Comparison of ENCODE assay signal across 8 cellular contexts in the genomic region with DNA sequence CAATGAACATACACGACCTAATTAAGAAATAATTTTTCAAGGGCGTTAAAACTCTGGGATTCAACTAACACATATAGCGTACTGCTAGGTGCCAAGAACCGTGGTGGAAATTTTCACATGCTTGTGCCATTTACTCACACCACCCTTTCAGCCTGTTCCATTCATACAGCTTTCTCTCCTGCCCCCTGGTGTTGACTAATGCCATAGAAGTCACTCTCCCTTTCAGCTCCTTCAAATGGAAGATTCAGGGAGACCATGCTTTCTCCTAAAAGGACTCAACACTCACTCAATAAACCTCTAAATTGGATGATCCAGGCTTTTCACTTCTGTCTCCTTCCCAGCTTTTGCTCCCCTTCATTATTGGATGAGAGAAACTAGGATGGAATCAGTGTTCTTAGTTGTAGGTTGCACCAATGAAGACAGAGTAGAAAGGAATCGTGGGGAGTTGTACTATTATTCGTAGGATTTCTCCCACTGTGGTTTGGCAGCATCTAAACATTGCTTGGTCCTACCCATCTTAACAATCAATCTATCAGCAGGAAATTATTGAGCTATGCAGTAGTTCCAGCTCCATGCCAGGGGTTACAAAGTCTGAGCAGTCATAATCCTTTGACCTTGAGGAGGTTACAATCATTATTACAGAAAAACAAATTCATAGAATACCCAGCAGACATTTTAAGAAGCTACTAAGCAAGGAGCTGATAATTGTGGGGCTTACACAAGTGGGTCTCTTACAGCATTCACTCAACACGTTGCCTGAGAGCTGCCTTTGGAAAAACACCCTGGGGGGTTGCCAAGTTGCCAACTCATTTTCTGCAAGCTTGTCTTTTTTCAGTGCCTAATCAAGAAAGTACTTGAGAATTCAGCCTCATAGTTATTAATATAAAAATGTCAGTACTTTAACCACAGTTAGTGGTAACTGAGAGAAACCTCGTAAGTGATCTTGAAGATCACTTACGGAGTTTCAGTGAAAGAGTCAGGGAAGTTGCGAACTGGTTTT. TPM values are rescaled to one million over a fixed set of nuclear protein-coding genes. Genes with fewer than 3 reads are reported as not detected.
A peak's percentile ranks its signal among the peaks of the same experiment; 100 is the strongest.
DNase-seq lines count a peak whose midpoint lies in the region; ATAC-seq and TF ChIP-seq lines count a peak whose summit lies in the region.

No MANE protein-coding gene starts in this region.

- peaks cover 10% of the 10 kb centered on the region for H3K27me3 ChIP-seq in CD8-positive, alpha-beta memory T cell (ENCODE audit: insufficient read depth, low read length, poor library complexity, severe bottlenecking)
- H3K27me3 ChIP-seq in GM23248 (replicated peaks; ENCODE audit: insufficient read depth) (no peaks in the 10 kb centered on the region), thyroid gland (no peaks in the 10 kb centered on the region)

- no peaks in the 10 kb centered on the region for H3K9me3 ChIP-seq in CD8-positive, alpha-beta memory T cell (ENCODE audit: low read length)
- H3K9me3 ChIP-seq in GM23248 (ENCODE audit: low read depth) (no peaks in the 10 kb centered on the region), thyroid gland (no peaks in the 10 kb centered on the region)

- no peaks in the 10 kb centered on the region for H3K9me3 Mint-ChIP-seq in CD8-positive, alpha-beta memory T cell

- peak overlapping the region; percentile 80 for H2AFZ ChIP-seq in GM23248

- peaks cover 6 to 14% (median 8%) of the 10 kb centered on the region in 3 donors for H3K4me1 Mint-ChIP-seq in CD8-positive, alpha-beta memory T cell

- no peak overlapping the region for H3K27ac ChIP-seq in CD8-positive, alpha-beta memory T cell (ENCODE audit: low read depth, low read length)
- peak overlapping the region; percentile 41 for H3K27ac ChIP-seq in GM23248
- H3K27ac ChIP-seq in thyroid gland = no peak overlapping the region

- no peak overlapping the region for H3K27ac Mint-ChIP-seq in CD8-positive, alpha-beta memory T cell

- intact Hi-C loops in thyroid gland (cut with DNase I) = loop anchor here (10.0 kb wide), 2 partner anchors 81 to 251 kb away; no protein-coding TSS in a partner anchor

- CTCF ChIA-PET in CD8-positive, alpha-beta memory T cell (lab: Charles Lee) = interaction anchor here (0.9 to 6.2 kb wide), 12 partner anchors 9 to 352 kb away, joined by 3 to 69 read pairs (median 4); no protein-coding TSS in a partner anchor

- H4K20me1 ChIP-seq in GM23248 (ENCODE audit: insufficient read depth) = no peaks in the 10 kb centered on the region

- 29 to 34% methylated on average over 10 of the region's 10 CpGs for WGBS in GM23248 (ENCODE audit: low coverage in 1 of 2, low lambda C conversion rate in 2 of 2, missing lambda C conversion rate in 2 of 2), 2 experiments
- WGBS in thyroid gland, 2 donors = 55% methylated on average over 10 of the region's 10 CpGs

- in situ Hi-C loops in GM23248 (cut with MboI) = loop anchor here (5.0 kb wide), 1 partner anchor 138 kb away; no protein-coding TSS in a partner anchor

- peak overlapping the region; percentile 10; the same call in 1 of the 2 replicates for H3K9ac ChIP-seq in GM23248

- H3K27me3 Mint-ChIP-seq in CD8-positive, alpha-beta memory T cell = peaks cover 34 to 81% of the 10 kb centered on the region in 2 donors

- ATAC-seq in HG03571 (IDR thresholded peaks at IDR 0.05; ENCODE audit: unreplicated experiment) = no peak

- H3K4me2 ChIP-seq in GM23248 (ENCODE audit: unreplicated experiment) = peak overlapping the region; percentile 52

- no peaks in the 10 kb centered on the region for H3K36me3 ChIP-seq in CD8-positive, alpha-beta memory T cell (ENCODE audit: insufficient read depth, low read length)
- H3K36me3 ChIP-seq in GM23248 (ENCODE audit: low read depth) (peaks cover 7% of the 10 kb centered on the region), thyroid gland (no peaks in the 10 kb centered on the region)

- peak overlapping the region in 1 of 7 donors; percentile 49 for H3K4me3 Mint-ChIP-seq in CD8-positive, alpha-beta memory T cell

- H3K36me3 Mint-ChIP-seq in CD8-positive, alpha-beta memory T cell = no peaks in the 10 kb centered on the region

- DNase-seq in CD8-positive, alpha-beta memory T cell = peak in 4 of 5 donors; percentile 8 to 54 (median 31)
- DNase-seq in GM23248 (peak; percentile 93), NCI-H2107 treated with DMSO at 0.1 percent for 48 hours (lab: John Stamatoyannopoulos, UW; ENCODE audit: unreplicated experiment) (peak; percentile 32), epithelial cell of esophagus (ENCODE audit: low read depth) (peak; percentile 85), middle frontal gyrus (ENCODE audit: extremely low spot score, low spot score) (peak; percentile 56), thyroid gland (peak; percentile 58 to 65)
- peak; percentile 30 to 59 for DNase-seq in activated CD4-positive, alpha-beta T cell treated with anti-CD3 and anti-CD28 coated beads for 4 hours

- H3F3A ChIP-seq in GM23248 (ENCODE audit: insufficient read depth) = peaks cover 44% of the 10 kb centered on the region

- TF ChIP-seq CTCF in epithelial cell of esophagus (IDR thresholded peaks at IDR 0.05; ENCODE audit: insufficient read depth, low read depth, low read length, missing control alignments) = peak; percentile 87
- peak; percentile 28 to 88 (median 64) for TF ChIP-seq CTCF in thyroid gland (IDR thresholded peaks at IDR 0.05)

- peaks cover 32% of the 10 kb centered on the region for H3K79me2 ChIP-seq in GM23248 (ENCODE audit: insufficient read depth)

- no peak overlapping the region for H3K4me3 ChIP-seq in CD8-positive, alpha-beta memory T cell (ENCODE audit: low read length)
- H3K4me3 ChIP-seq in GM23248 = 0 out of 2 replicates have a peak overlapping the region, but pooled peaks have one; percentile 19
- H3K4me3 ChIP-seq in epithelial cell of esophagus (ENCODE audit: low read length) = no peak overlapping the region
- no peak overlapping the region for H3K4me3 ChIP-seq in thyroid gland (replicated peaks in 1 of 3)

- H3K9me2 ChIP-seq in GM23248 (ENCODE audit: insufficient read depth) = no peaks in the 10 kb centered on the region

- no peak for TF ChIP-seq POLR2A in thyroid gland (IDR thresholded peaks at IDR 0.05)

- POLR2A ChIA-PET in CD8-positive, alpha-beta memory T cell (lab: Charles Lee) = no interaction called here

- no peaks in the 10 kb centered on the region for H3K4me1 ChIP-seq in CD8-positive, alpha-beta memory T cell (ENCODE audit: insufficient read depth, low read length)
- H3K4me1 ChIP-seq in GM23248 (ENCODE audit: insufficient read depth) = peaks cover 24% of the 10 kb centered on the region
- H3K4me1 ChIP-seq in thyroid gland = peaks cover 0 to 6% of the 10 kb centered on the region in 2 donors

RNA-seq across cellular contexts. Expression of gene PPP1R3C, which starts 2.8 kb away (rescaled TPM):
- total RNA-seq in CD8-positive, alpha-beta memory T cell = not detected
- polyA plus RNA-seq in CD8-positive, alpha-beta memory T cell = not detected
- 193 and 238 TPM in 2 replicates for total RNA-seq in GM23248 (2014; rRNA removed; shearing (Covaris generic))
- 98.8 and 99.9 TPM in 2 replicates for polyA plus RNA-seq in GM23248 (2016; fragmentation: Nextera tagmentation; extraction: Ambion mirVana)
- 1 to 10 TPM; 2.1 to 4.4 (median 2.7) TPM for total RNA-seq in thyroid gland

Comparison
In these comparisons a context has a peak if more than half of its experiments do, and no peak if none do; other contexts are left out.
1. DNase-seq: peak in every context shown above with its lines; median percentile 93 in GM23248; 85 in epithelial cell of esophagus; 62 in thyroid gland; 56 in middle frontal gyrus; 44 in activated CD4-positive, alpha-beta T cell treated with anti-CD3 and anti-CD28 coated beads for 4 hours; 32 in NCI-H2107 treated with DMSO at 0.1 percent for 48 hours; 31 in CD8-positive, alpha-beta memory T cell.
2. RNA of gene PPP1R3C, which starts 2.8 kb away (total RNA-seq): 193 to 238 TPM in GM23248; 2.1 to 4.4 TPM in thyroid gland and not detected in CD8-positive, alpha-beta memory T cell; every median in the first group is over 10 times any median in the second.